In the genomic region with DNA sequence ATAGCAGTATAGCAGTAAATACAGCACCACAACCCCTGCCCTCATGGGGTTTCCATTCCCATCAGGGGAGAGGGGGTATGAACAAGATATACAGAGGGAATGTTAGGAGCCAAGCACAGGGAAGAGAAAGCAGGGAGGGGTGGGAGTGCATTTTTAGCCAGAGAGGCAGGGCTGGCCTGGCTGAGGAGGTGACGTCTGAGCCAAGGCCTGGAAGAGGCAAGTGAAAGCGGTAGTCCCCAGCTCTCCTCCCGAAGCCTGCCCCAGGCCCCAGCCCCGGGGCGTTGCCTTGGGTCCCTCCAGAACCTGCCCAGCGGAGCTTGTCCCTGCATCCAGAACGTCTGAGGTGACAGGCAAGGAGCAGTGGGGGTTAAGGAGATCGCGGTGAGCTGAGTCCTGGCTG, we compare ENCODE assay signal across 18 cellular contexts. TPM values are rescaled to one million over a fixed set of nuclear protein-coding genes. Genes with fewer than 3 reads are reported as not detected.
DNase-seq lines count a peak whose midpoint lies in the region; ATAC-seq and TF ChIP-seq lines count a peak whose summit lies in the region.
"Had no signal": no experiment of that assay in that cellular context is flagged by ENCODE, and none has a peak within 500 bp of the region (broad histone marks: within the 10 kb centered on the region; RNA-seq: fewer than 3 reads in every experiment).

No MANE protein-coding gene starts in this region.

- no peaks in the 10 kb centered on the region for H3K9me3 Mint-ChIP-seq in activated naive CD4-positive, alpha-beta T cell treated with anti-CD3 and anti-CD28 coated beads, Interleukin-2, amount 50 U/mL, for 72 hours
- H3K9me3 Mint-ChIP-seq in activated naive CD4-positive, alpha-beta T cell treated with anti-CD3 and anti-CD28 coated beads for 36 hours = no peaks in the 10 kb centered on the region
- no peaks in the 10 kb centered on the region for H3K9me3 Mint-ChIP-seq in activated T-helper 17 cell treated with anti-CD3 and anti-CD28 coated beads, Interleukin-2, amount 50 U/mL, for 72 hours
- no peaks in the 10 kb centered on the region for H3K9me3 Mint-ChIP-seq in naive thymus-derived CD8-positive, alpha-beta T cell
- no peaks in the 10 kb centered on the region for H3K9me3 Mint-ChIP-seq in stimulated activated naive CD8-positive, alpha-beta T cell treated with anti-CD3 and anti-CD28 coated beads, Interleukin-15, amount 100 ng/mL, for 72 hours
- peaks cover 3% of the 10 kb centered on the region for H3K9me3 Mint-ChIP-seq in glutamatergic neuron (ENCODE audit: unreplicated experiment)
- H3K9me3 Mint-ChIP-seq: activated B cell treated with CpG ODN at 0.5 μM for 24 hours; activated T-cell treated with anti-CD3 and anti-CD28 coated beads, Interleukin-2, amount 50 U/mL, for 4 hours; naive B cell had no signal

- no peak for TF ChIP-seq CTCF in glutamatergic neuron (IDR thresholded peaks at IDR 0.05; ENCODE audit: partially characterized antibody, unreplicated experiment)

- DNase-seq in activated naive CD4-positive, alpha-beta T cell treated with anti-CD3 and anti-CD28 coated beads, Interleukin-2, amount 50 U/mL, for 72 hours (ENCODE audit: low spot score in 2 of 2) = no peak
- DNase-seq in activated naive CD4-positive, alpha-beta T cell treated with anti-CD3 and anti-CD28 coated beads for 36 hours = no peak
- no peak for DNase-seq in naive thymus-derived CD8-positive, alpha-beta T cell
- no peak for DNase-seq in stimulated activated naive CD8-positive, alpha-beta T cell treated with anti-CD3 and anti-CD28 coated beads, Interleukin-15, amount 100 ng/mL, for 72 hours
- no peak for DNase-seq in glutamatergic neuron
- DNase-seq in DMS 273 treated with DMSO at 0.1 percent for 48 hours (lab: John Stamatoyannopoulos, UW) = no peak
- DNase-seq in RPMI8226 = no peak
- DNase-seq: activated B cell treated with CpG ODN at 0.5 μM for 24 hours, hippocampal formation, naive B cell, NCI-H1930, NCI-H526, OCI-M1, retina, upper lobe of left lung had no signal

- peak overlapping the region; percentile 41 to 83 for H3K27ac Mint-ChIP-seq in activated naive CD4-positive, alpha-beta T cell treated with anti-CD3 and anti-CD28 coated beads, Interleukin-2, amount 50 U/mL, for 72 hours
- no peak overlapping the region for H3K27ac Mint-ChIP-seq in activated naive CD4-positive, alpha-beta T cell treated with anti-CD3 and anti-CD28 coated beads for 36 hours
- H3K27ac Mint-ChIP-seq in activated T-helper 17 cell treated with anti-CD3 and anti-CD28 coated beads, Interleukin-2, amount 50 U/mL, for 72 hours = peak overlapping the region; percentile 94
- H3K27ac Mint-ChIP-seq in naive thymus-derived CD8-positive, alpha-beta T cell = peak overlapping the region in 8 of 10 donors; percentile 8 to 94 (median 70)
- H3K27ac Mint-ChIP-seq in stimulated activated naive CD8-positive, alpha-beta T cell treated with anti-CD3 and anti-CD28 coated beads, Interleukin-15, amount 100 ng/mL, for 72 hours = peak overlapping the region; percentile 66
- no peak overlapping the region for H3K27ac Mint-ChIP-seq in glutamatergic neuron (ENCODE audit: unreplicated experiment)
- H3K27ac Mint-ChIP-seq: activated B cell treated with CpG ODN at 0.5 μM for 24 hours, naive B cell had no signal

- CTCF ChIA-PET in activated naive CD4-positive, alpha-beta T cell treated with anti-CD3 and anti-CD28 coated beads for 36 hours (lab: Charles Lee) = interaction anchor here (0.5 kb wide), 1 partner anchor 134 kb away, joined by 3 read pairs; no protein-coding TSS in a partner anchor

- no peak overlapping the region for H3K4me3 Mint-ChIP-seq in activated naive CD4-positive, alpha-beta T cell treated with anti-CD3 and anti-CD28 coated beads for 36 hours
- H3K4me3 Mint-ChIP-seq in activated T-helper 17 cell treated with anti-CD3 and anti-CD28 coated beads, Interleukin-2, amount 50 U/mL, for 72 hours = peak overlapping the region; percentile 77
- H3K4me3 Mint-ChIP-seq in naive thymus-derived CD8-positive, alpha-beta T cell = peak overlapping the region in 9 of 10 donors; percentile 8 to 69 (median 57)
- peak overlapping the region; percentile 58 to 60 for H3K4me3 Mint-ChIP-seq in stimulated activated naive CD8-positive, alpha-beta T cell treated with anti-CD3 and anti-CD28 coated beads, Interleukin-15, amount 100 ng/mL, for 72 hours
- H3K4me3 Mint-ChIP-seq in glutamatergic neuron (ENCODE audit: unreplicated experiment) = no peak overlapping the region
- H3K4me3 Mint-ChIP-seq: activated B cell treated with CpG ODN at 0.5 μM for 24 hours, naive B cell had no signal

- H3K36me3 Mint-ChIP-seq in activated naive CD4-positive, alpha-beta T cell treated with anti-CD3 and anti-CD28 coated beads, Interleukin-2, amount 50 U/mL, for 72 hours = no peaks in the 10 kb centered on the region
- no peaks in the 10 kb centered on the region for H3K36me3 Mint-ChIP-seq in activated naive CD4-positive, alpha-beta T cell treated with anti-CD3 and anti-CD28 coated beads for 36 hours (ENCODE audit: low read depth)
- H3K36me3 Mint-ChIP-seq in activated T-helper 17 cell treated with anti-CD3 and anti-CD28 coated beads, Interleukin-2, amount 50 U/mL, for 72 hours (ENCODE audit: low read depth) = no peaks in the 10 kb centered on the region
- no peaks in the 10 kb centered on the region for H3K36me3 Mint-ChIP-seq in naive thymus-derived CD8-positive, alpha-beta T cell
- no peaks in the 10 kb centered on the region for H3K36me3 Mint-ChIP-seq in glutamatergic neuron (ENCODE audit: unreplicated experiment)

- intact Hi-C loops in activated naive CD4-positive, alpha-beta T cell treated with anti-CD3 and anti-CD28 coated beads for 36 hours (cut with micrococcal nuclease) = no loop called here

- no peak for ATAC-seq in activated naive CD4-positive, alpha-beta T cell treated with anti-CD3 and anti-CD28 coated beads, Interleukin-2, amount 50 U/mL, for 72 hours
- no peak for ATAC-seq in activated T-helper 17 cell treated with anti-CD3 and anti-CD28 coated beads, Interleukin-2, amount 50 U/mL, for 72 hours (replicated peaks)
- peak in 1 of 2 donors; percentile 8 for ATAC-seq in naive thymus-derived CD8-positive, alpha-beta T cell
- ATAC-seq in stimulated activated naive CD8-positive, alpha-beta T cell treated with anti-CD3 and anti-CD28 coated beads, Interleukin-15, amount 100 ng/mL, for 72 hours = no peak
- ATAC-seq: left colon had no signal

- POLR2A ChIA-PET in naive thymus-derived CD8-positive, alpha-beta T cell (lab: Charles Lee) = no interaction called here

- H3K27me3 Mint-ChIP-seq in activated naive CD4-positive, alpha-beta T cell treated with anti-CD3 and anti-CD28 coated beads for 36 hours (ENCODE audit: low read depth) = no peaks in the 10 kb centered on the region
- H3K27me3 Mint-ChIP-seq in activated T-helper 17 cell treated with anti-CD3 and anti-CD28 coated beads, Interleukin-2, amount 50 U/mL, for 72 hours = no peaks in the 10 kb centered on the region
- H3K27me3 Mint-ChIP-seq in naive thymus-derived CD8-positive, alpha-beta T cell = peaks cover 0 to 1% (median 0%) of the 10 kb centered on the region in 5 donors
- no peaks in the 10 kb centered on the region for H3K27me3 Mint-ChIP-seq in stimulated activated naive CD8-positive, alpha-beta T cell treated with anti-CD3 and anti-CD28 coated beads, Interleukin-15, amount 100 ng/mL, for 72 hours
- H3K27me3 Mint-ChIP-seq in glutamatergic neuron (ENCODE audit: unreplicated experiment) = peaks cover 2% of the 10 kb centered on the region
- H3K27me3 Mint-ChIP-seq: activated B cell treated with CpG ODN at 0.5 μM for 24 hours had no signal

- peaks cover 31% of the 10 kb centered on the region for H3K4me1 Mint-ChIP-seq in activated naive CD4-positive, alpha-beta T cell treated with anti-CD3 and anti-CD28 coated beads for 36 hours (ENCODE audit: low read depth)
- peaks cover 15% of the 10 kb centered on the region for H3K4me1 Mint-ChIP-seq in activated T-helper 17 cell treated with anti-CD3 and anti-CD28 coated beads, Interleukin-2, amount 50 U/mL, for 72 hours
- peaks cover 11 to 31% (median 27%) of the 10 kb centered on the region in 4 donors for H3K4me1 Mint-ChIP-seq in naive thymus-derived CD8-positive, alpha-beta T cell
- H3K4me1 Mint-ChIP-seq in stimulated activated naive CD8-positive, alpha-beta T cell treated with anti-CD3 and anti-CD28 coated beads, Interleukin-15, amount 100 ng/mL, for 72 hours = peaks cover 49% of the 10 kb centered on the region
- H3K4me1 Mint-ChIP-seq in glutamatergic neuron (ENCODE audit: low read depth, unreplicated experiment) = peaks cover 11% of the 10 kb centered on the region
- H3K4me1 Mint-ChIP-seq: activated B cell treated with CpG ODN at 0.5 μM for 24 hours, naive B cell had no signal

RNA-seq across cellular contexts. Expression of gene FOSL2, which starts 45.1 kb away (rescaled TPM):
- 100 to 1,000 TPM in 1 of 2 donors, 10 to 100 TPM in 1; 99.3 to 153 TPM for total RNA-seq in activated naive CD4-positive, alpha-beta T cell treated with anti-CD3 and anti-CD28 coated beads, Interleukin-2, amount 50 U/mL, for 72 hours
- total RNA-seq in activated naive CD4-positive, alpha-beta T cell treated with anti-CD3 and anti-CD28 coated beads for 36 hours = 100 to 1,000 TPM; 102 to 110 TPM
- 100 to 1,000 TPM in 1 of 2 donors, 10 to 100 TPM in 1; 90.9 to 214 TPM for total RNA-seq in activated T-helper 17 cell treated with anti-CD3 and anti-CD28 coated beads, Interleukin-2, amount 50 U/mL, for 72 hours
- 1 to 10 TPM; 1.2 to 1.6 TPM for total RNA-seq in naive thymus-derived CD8-positive, alpha-beta T cell
- 1 to 10 TPM in 1 of 3 donors, under 1 TPM in 2; 0.46 to 6.5 (median 0.85) TPM for polyA plus RNA-seq in naive thymus-derived CD8-positive, alpha-beta T cell
- 2.6 TPM for total RNA-seq in glutamatergic neuron (ENCODE audit: unreplicated experiment)

Comparison
In these comparisons a context has a peak if more than half of its experiments do, and no peak if none do; other contexts are left out.
1. H3K27ac Mint-ChIP-seq: peak in activated naive CD4-positive, alpha-beta T cell treated with anti-CD3 and anti-CD28 coated beads, Interleukin-2, amount 50 U/mL, for 72 hours (2 of 2), activated T-helper 17 cell treated with anti-CD3 and anti-CD28 coated beads, Interleukin-2, amount 50 U/mL, for 72 hours (single experiment), naive thymus-derived CD8-positive, alpha-beta T cell (8 of 10) and stimulated activated naive CD8-positive, alpha-beta T cell treated with anti-CD3 and anti-CD28 coated beads, Interleukin-15, amount 100 ng/mL, for 72 hours (2 of 2); none in activated naive CD4-positive, alpha-beta T cell treated with anti-CD3 and anti-CD28 coated beads for 36 hours (single experiment) and glutamatergic neuron (single experiment).
2. H3K4me3 Mint-ChIP-seq: peak in activated T-helper 17 cell treated with anti-CD3 and anti-CD28 coated beads, Interleukin-2, amount 50 U/mL, for 72 hours (single experiment), naive thymus-derived CD8-positive, alpha-beta T cell (9 of 10) and stimulated activated naive CD8-positive, alpha-beta T cell treated with anti-CD3 and anti-CD28 coated beads, Interleukin-15, amount 100 ng/mL, for 72 hours (2 of 2); none in activated naive CD4-positive, alpha-beta T cell treated with anti-CD3 and anti-CD28 coated beads for 36 hours (single experiment) and glutamatergic neuron (single experiment).
3. RNA of gene FOSL2, which starts 45.1 kb away (total RNA-seq): 90.9 to 214 TPM in activated T-helper 17 cell treated with anti-CD3 and anti-CD28 coated beads, Interleukin-2, amount 50 U/mL, for 72 hours, 99.3 to 153 TPM in activated naive CD4-positive, alpha-beta T cell treated with anti-CD3 and anti-CD28 coated beads, Interleukin-2, amount 50 U/mL, for 72 hours and 102 to 110 TPM in activated naive CD4-positive, alpha-beta T cell treated with anti-CD3 and anti-CD28 coated beads for 36 hours; 2.6 TPM in glutamatergic neuron (single experiment) and 1.2 to 1.6 TPM in naive thymus-derived CD8-positive, alpha-beta T cell; every median in the first group is over 10 times any median in the second.